In the genomic region with DNA sequence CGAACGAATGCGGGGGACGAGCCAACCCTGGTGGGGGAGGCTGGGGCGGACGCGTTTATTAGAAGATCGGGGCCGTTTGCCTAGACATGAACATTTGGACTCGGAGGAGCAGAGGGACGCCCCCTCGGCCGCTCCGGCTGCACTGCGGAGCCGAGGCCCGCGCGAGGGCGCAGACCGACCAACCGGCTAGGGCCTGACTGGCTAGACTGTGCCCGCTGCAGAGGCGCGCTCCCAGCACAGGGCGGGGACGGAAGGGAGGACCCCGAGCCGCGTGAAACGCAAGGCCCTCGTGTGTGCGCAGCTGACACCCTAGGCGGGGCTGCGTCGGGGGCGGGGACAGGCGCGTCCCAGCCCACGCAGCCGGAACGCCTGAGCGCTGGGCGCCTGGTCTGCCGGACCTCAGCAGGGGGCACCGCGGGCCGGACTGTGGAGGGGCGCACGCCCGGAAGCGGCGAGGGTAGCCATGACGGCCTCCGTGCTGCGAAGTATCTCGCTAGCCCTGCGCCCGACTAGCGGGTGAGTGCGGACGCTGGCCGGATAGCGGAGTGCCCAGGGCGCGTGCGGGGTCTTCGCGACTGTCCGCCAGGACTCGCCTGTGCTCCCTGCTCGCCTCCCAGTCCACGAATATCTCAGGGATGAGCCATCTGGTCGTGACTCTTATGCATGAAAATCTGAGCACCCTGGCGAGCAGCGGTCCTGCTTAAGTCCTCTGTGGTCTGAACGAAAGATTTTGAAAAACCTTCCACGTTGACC, we compare ENCODE assay signal across 8 cellular contexts. TPM values are rescaled to one million over a fixed set of nuclear protein-coding genes. Genes with fewer than 3 reads are reported as not detected.
DNase-seq lines count a peak whose midpoint lies in the region; ATAC-seq, FAIRE-seq and TF ChIP-seq lines count a peak whose summit lies in the region.

TSS of gene MRPL40 (plus strand) at position 454 of the 753 bp plus-strand sequence. CDS start at position 464, 10 bp downstream.

- no peaks in the 10 kb centered on the region for H3K27me3 ChIP-seq in HUES6 (ENCODE audit: control insufficient read depth, insufficient read depth, low read length)

- peak; percentile 72 for ATAC-seq in GM21423 (IDR thresholded peaks at IDR 0.05; ENCODE audit: unreplicated experiment)
- peak; percentile 95 for ATAC-seq in mucosa of descending colon

- no peak for FAIRE-seq in D721Med (lab: Jason Lieb, UNC)

- POLR2A ChIA-PET in OCI-LY7 (lab: Charles Lee), result interaction anchor here (1.5 kb wide), 1 partner anchor 15 kb away, joined by 3 read pairs; the partner anchor contains the start of gene C22orf39

- peaks cover 47% of the 10 kb centered on the region for H3K79me2 ChIP-seq in OCI-LY7 (ENCODE audit: insufficient read depth, low read depth, low read length)

- H3K4me3 ChIP-seq in HUES6 (ENCODE audit: low read depth, low read length) (peak within 1 kb of the TSS; percentile 99), OCI-LY7 (ENCODE audit: low read depth, low read length, poor library complexity, severe bottlenecking) (peak within 1 kb of the TSS; percentile 98), mucosa of descending colon (peak within 1 kb of the TSS; percentile 74)

- peak within 1 kb of the TSS; percentile 86 for H2AFZ ChIP-seq in OCI-LY7 (ENCODE audit: low read length)

- peak within 1 kb of the TSS; percentile 94 for H3K4me2 ChIP-seq in OCI-LY7 (ENCODE audit: low read length)

- H3K36me3 ChIP-seq in HUES6 (ENCODE audit: control insufficient read depth, insufficient read depth, low read length) (peaks cover 15% of the 10 kb centered on the region), OCI-LY7 (ENCODE audit: insufficient read depth, low read length) (peaks cover 62% of the 10 kb centered on the region), mucosa of descending colon (ENCODE audit: low read depth) (no peaks in the 10 kb centered on the region)

- H3K9ac ChIP-seq in HUES6 (ENCODE audit: low read length), result peak within 1 kb of the TSS; percentile 99

- no peaks in the 10 kb centered on the region for H3K9me2 ChIP-seq in OCI-LY7 (ENCODE audit: insufficient read depth, low read length)

- H4K20me1 ChIP-seq in OCI-LY7 (ENCODE audit: insufficient read depth, low read length), result peaks cover 29% of the 10 kb centered on the region

- H3K27ac ChIP-seq in HUES6 (ENCODE audit: low read depth, low read length) (peak within 1 kb of the TSS; percentile 90), OCI-LY7 (ENCODE audit: low read depth, low read length, poor library complexity, severe bottlenecking) (peak within 1 kb of the TSS; percentile 94)

- intact Hi-C loops in OCI-LY7 (cut with micrococcal nuclease; ENCODE audit: unreplicated experiment), result loop anchor here (1.0 to 10.0 kb wide), 6 partner anchors 13 to 315 kb away; partner anchors contain the start of genes ESS2 and SLC25A1
- intact Hi-C loops in mucosa of descending colon (cut with DNase I, micrococcal nuclease), result no loop called here

- TF ChIP-seq CTCF in D721Med (IDR thresholded peaks at IDR 0.05; ENCODE audit: insufficient read depth, missing control alignments) (no peak), OCI-LY7 (conservative IDR thresholded peaks at IDR 0.05; ENCODE audit: low read length) (no peak), mucosa of descending colon (IDR thresholded peaks at IDR 0.05) (no peak)

- DNase-seq in D721Med (ENCODE audit: insufficient read length, low spot score), result peak; percentile 80
- DNase-seq in OCI-LY7 (ENCODE audit: low spot score), result peak; percentile 96
- peak; percentile 77 for DNase-seq in activated T-cell treated with anti-CD3 and anti-CD28 coated beads for 1 hour (ENCODE audit: low read depth)
- DNase-seq in epidermal melanocyte (ENCODE audit: insufficient read length, low spot score), result peak; percentile 81
- DNase-seq in mucosa of descending colon, result peak; percentile 94 to 98 (median 96)
- DNase-seq in stimulated activated CD8-positive, alpha-beta memory T cell treated with anti-CD3 and anti-CD28 coated beads, Interleukin-4, amount 100 ng/mL, for 24 hours (ENCODE audit: low read depth), result peak; percentile 90

- H3K4me1 ChIP-seq in HUES6 (ENCODE audit: control insufficient read depth, insufficient read depth, low read length) (peaks cover 9% of the 10 kb centered on the region; the same call in 1 of the 2 replicates), OCI-LY7 (ENCODE audit: insufficient read depth, low read length, poor library complexity, severe bottlenecking) (peaks cover 50% of the 10 kb centered on the region), mucosa of descending colon (ENCODE audit: low read depth) (peaks cover 17% of the 10 kb centered on the region)

- CTCF ChIA-PET in OCI-LY7 (lab: Charles Lee; ENCODE audit: unreplicated experiment), result no interaction called here

- no peaks in the 10 kb centered on the region for H3K9me3 ChIP-seq in HUES6 (ENCODE audit: control insufficient read depth, insufficient read depth, low read depth, low read length)
- no peaks in the 10 kb centered on the region for H3K9me3 ChIP-seq in OCI-LY7 (ENCODE audit: low read length)
- H3K9me3 ChIP-seq in mucosa of descending colon, result no peaks in the 10 kb centered on the region

- no TSS peak for BruUV-seq in OCI-LY7 (replicated peaks; lab: Mats Ljungman, UMichigan)

RNA-seq across cellular contexts. Expression of gene MRPL40, which starts in this region (rescaled TPM):
- total RNA-seq in OCI-LY7 (2014; rRNA removed; shearing (Covaris generic)), result 38.5 and 46.3 TPM in 2 replicates
- 40.0 and 45.6 TPM in 2 replicates for total RNA-seq in OCI-LY7 (2022)
- total RNA-seq in mucosa of descending colon, result 10 to 100 TPM; 15.2 to 21.7 (median 19.0) TPM

Comparison
In these comparisons a context has a peak if more than half of its experiments do, and no peak if none do; other contexts are left out.
1. Peak in every context shown above with its lines: DNase-seq, ATAC-seq, H3K4me3 ChIP-seq and H3K27ac ChIP-seq.